Comparison of ENCODE assay signal across 13 cellular contexts in the genomic region with DNA sequence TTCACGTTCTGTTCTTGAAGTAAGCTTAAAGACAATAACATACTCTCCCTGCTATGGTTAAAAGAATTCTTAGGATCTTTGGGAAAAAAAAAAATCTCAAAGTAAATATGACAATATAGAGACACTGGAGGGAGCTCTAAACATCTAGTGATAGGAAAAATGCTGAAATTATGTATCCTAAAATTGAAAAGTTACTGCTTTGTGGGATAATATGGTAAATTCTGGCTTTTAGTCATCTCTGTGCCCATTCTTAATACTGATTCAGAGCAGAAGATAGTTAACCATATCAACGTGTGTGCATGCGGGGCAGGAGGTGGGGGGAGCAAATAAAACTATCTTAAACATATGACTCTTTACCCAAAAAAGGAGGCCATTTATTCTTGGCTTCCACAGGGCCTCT.
DNase-seq lines count a peak whose midpoint lies in the region; ATAC-seq and TF ChIP-seq lines count a peak whose summit lies in the region.
"Had no signal": no experiment of that assay in that cellular context is flagged by ENCODE, and none has a peak within 500 bp of the region (broad histone marks: within the 10 kb centered on the region; RNA-seq: fewer than 3 reads in every experiment).

No MANE protein-coding gene starts in this region.

- H3K4me1 Mint-ChIP-seq in natural killer cell treated with Interleukin-12 subunit alpha and Interleukin-12 subunit beta and Interleukin-15 and Interleukin-18, amount 100 ng/mL, for 72 hours (ENCODE audit: low read depth in 2 of 2): peaks cover 21 to 31% of the 10 kb centered on the region in 2 donors
- peaks cover 23 to 34% of the 10 kb centered on the region in 2 donors for H3K4me1 Mint-ChIP-seq in natural killer cell

- H3K4me3 ChIP-seq in hepatocyte (no peak overlapping the region), vagina (no peak overlapping the region), H7 (ENCODE audit: insufficient read depth, low read depth, low read length) (no peak overlapping the region)
- H3K4me3 ChIP-seq: Peyer's patch had no signal

- H3K79me2 ChIP-seq in hepatocyte: peaks cover 2% of the 10 kb centered on the region

- intact Hi-C loops in natural killer cell (cut with micrococcal nuclease) (no loop called here), vagina (cut with DNase I) (loop anchor here (10.0 kb wide), 1 partner anchor 361 kb away; a partner anchor contains a TSS)

- H3K27me3 ChIP-seq in hepatocyte (no peaks in the 10 kb centered on the region), vagina (no peaks in the 10 kb centered on the region), H7 (ENCODE audit: control insufficient read depth, insufficient read depth, low read length) (no peaks in the 10 kb centered on the region)
- H3K27me3 ChIP-seq: Peyer's patch had no signal

- no peak for DNase-seq in natural killer cell treated with Interleukin-12 subunit alpha and Interleukin-12 subunit beta and Interleukin-15 and Interleukin-18, amount 100 ng/mL, for 72 hours (ENCODE audit: low spot score)
- no peak for DNase-seq in natural killer cell
- DNase-seq in SW480 (ENCODE audit: low spot score): peak; percentile 4
- DNase-seq in hepatocyte (ENCODE audit: low spot score): no peak
- DNase-seq in vagina (ENCODE audit: extremely low spot score in 2 of 2): no peak
- DNase-seq in GF-D8 (lab: John Stamatoyannopoulos, UW): no peak
- no peak for DNase-seq in H7
- DNase-seq: activated T-cell treated with anti-CD3 and anti-CD28 coated beads, Interleukin-2, amount 50 U/mL, for 4 hours; hypothalamus; NCI-H2029; Peyer's patch had no signal

- ATAC-seq in natural killer cell treated with Interleukin-12 subunit alpha and Interleukin-12 subunit beta and Interleukin-15 and Interleukin-18, amount 100 ng/mL, for 72 hours: peak in 1 of 2 donors; percentile 44
- ATAC-seq in natural killer cell: no peak
- ATAC-seq in GM18907 (IDR thresholded peaks at IDR 0.05; ENCODE audit: unreplicated experiment): no peak

- H3K27ac ChIP-seq in hepatocyte: peak overlapping the region; percentile 52
- H3K27ac ChIP-seq in vagina: peak overlapping the region; percentile 15
- H3K27ac ChIP-seq: Peyer's patch had no signal

- H3K27ac Mint-ChIP-seq in natural killer cell treated with Interleukin-12 subunit alpha and Interleukin-12 subunit beta and Interleukin-15 and Interleukin-18, amount 100 ng/mL, for 72 hours: peak overlapping the region; percentile 7 to 59
- peak overlapping the region in 1 of 2 donors; percentile 73 for H3K27ac Mint-ChIP-seq in natural killer cell
- H3K27ac Mint-ChIP-seq: CD14-positive monocyte had no signal

- H3K4me1 ChIP-seq in hepatocyte (ENCODE audit: insufficient read depth) (peaks cover 28% of the 10 kb centered on the region), vagina (peaks cover 30% of the 10 kb centered on the region)
- H3K4me1 ChIP-seq: Peyer's patch had no signal

- no peaks in the 10 kb centered on the region for H4K20me1 ChIP-seq in hepatocyte (ENCODE audit: insufficient read depth, poor library complexity, severe bottlenecking)

- H3K36me3 Mint-ChIP-seq in natural killer cell treated with Interleukin-12 subunit alpha and Interleukin-12 subunit beta and Interleukin-15 and Interleukin-18, amount 100 ng/mL, for 72 hours: peaks cover 5% of the 10 kb centered on the region
- H3K36me3 Mint-ChIP-seq in natural killer cell: no peaks in the 10 kb centered on the region

- H3K4me2 ChIP-seq in hepatocyte: no peak overlapping the region

- H3K9me2 ChIP-seq in hepatocyte (replicated peaks; ENCODE audit: insufficient read depth): no peaks in the 10 kb centered on the region

- peak overlapping the region; percentile 14 for H3K4me3 Mint-ChIP-seq in natural killer cell treated with Interleukin-12 subunit alpha and Interleukin-12 subunit beta and Interleukin-15 and Interleukin-18, amount 100 ng/mL, for 72 hours
- H3K4me3 Mint-ChIP-seq in natural killer cell: no peak overlapping the region
- H3K4me3 Mint-ChIP-seq: activated T-cell treated with anti-CD3 and anti-CD28 coated beads, Interleukin-2, amount 50 U/mL, for 4 hours; CD14-positive monocyte had no signal

- WGBS in hepatocyte (ENCODE audit: low lambda C conversion rate, missing lambda C conversion rate): 61% methylated on average over 3 of the region's 3 CpGs

- H3K9me3 Mint-ChIP-seq in natural killer cell treated with Interleukin-12 subunit alpha and Interleukin-12 subunit beta and Interleukin-15 and Interleukin-18, amount 100 ng/mL, for 72 hours: no peaks in the 10 kb centered on the region
- H3K9me3 Mint-ChIP-seq in natural killer cell: no peaks in the 10 kb centered on the region
- H3K9me3 Mint-ChIP-seq: activated T-cell treated with anti-CD3 and anti-CD28 coated beads, Interleukin-2, amount 50 U/mL, for 4 hours had no signal

- H3K36me3 ChIP-seq in hepatocyte (replicated peaks; ENCODE audit: insufficient read depth, low read depth) (no peaks in the 10 kb centered on the region), vagina (no peaks in the 10 kb centered on the region), H7 (replicated peaks; ENCODE audit: control insufficient read depth, insufficient read depth, low read length) (no peaks in the 10 kb centered on the region)
- H3K36me3 ChIP-seq: Peyer's patch had no signal

- H2AFZ ChIP-seq in hepatocyte: no peak overlapping the region

- no peaks in the 10 kb centered on the region for H3K27me3 Mint-ChIP-seq in natural killer cell treated with Interleukin-12 subunit alpha and Interleukin-12 subunit beta and Interleukin-15 and Interleukin-18, amount 100 ng/mL, for 72 hours
- no peaks in the 10 kb centered on the region for H3K27me3 Mint-ChIP-seq in natural killer cell (ENCODE audit: low read depth in 2 of 2)

- H3K9me3 ChIP-seq in hepatocyte (ENCODE audit: low read depth): no peaks in the 10 kb centered on the region
- H3K9me3 ChIP-seq in vagina: no peaks in the 10 kb centered on the region
- H3K9me3 ChIP-seq: Peyer's patch had no signal

- TF ChIP-seq POLR2A in vagina (IDR thresholded peaks at IDR 0.05): no peak

- no peak for TF ChIP-seq CTCF in natural killer cell (IDR thresholded peaks at IDR 0.05)
- peak; percentile 51 for TF ChIP-seq CTCF in hepatocyte (IDR thresholded peaks at IDR 0.05; ENCODE audit: poor library complexity)
- no peak for TF ChIP-seq CTCF in vagina (IDR thresholded peaks at IDR 0.05)
